In genomic region chr1:181347495-181348390, GRCh38 we compare ENCODE assay signal across 16 cellular contexts.
DNase-seq lines count a peak whose midpoint lies in the region; ATAC-seq and TF ChIP-seq lines count a peak whose summit lies in the region.
"Had no signal": no experiment of that assay in that cellular context is flagged by ENCODE, and none has a peak within 500 bp of the region (broad histone marks: within the 10 kb centered on the region; RNA-seq: fewer than 3 reads in every experiment).

No MANE protein-coding gene starts in this region.

- no peaks in the 10 kb centered on the region for H3K27me3 Mint-ChIP-seq in stimulated activated naive CD8-positive, alpha-beta T cell treated with anti-CD3 and anti-CD28 coated beads, Interleukin-15, amount 100 ng/mL, for 72 hours

- no peak overlapping the region for H3K4me3 Mint-ChIP-seq in stimulated activated naive CD8-positive, alpha-beta T cell treated with anti-CD3 and anti-CD28 coated beads, Interleukin-15, amount 100 ng/mL, for 72 hours
- H3K4me3 Mint-ChIP-seq: CD14-positive monocyte had no signal

- 59% methylated on average over 10 of the region's 14 CpGs for WGBS in right lobe of liver (ENCODE audit: insufficient coverage, low coverage, low lambda C conversion rate, missing lambda C conversion rate)
- WGBS in prostate gland, result 85% methylated on average over 14 of the region's 14 CpGs

- no peak overlapping the region for H3K27ac ChIP-seq in right lobe of liver
- no peak overlapping the region for H3K27ac ChIP-seq in prostate gland
- H3K27ac ChIP-seq: A549 had no signal

- no peaks in the 10 kb centered on the region for H3K9me3 ChIP-seq in right lobe of liver
- H3K9me3 ChIP-seq in prostate gland, result no peaks in the 10 kb centered on the region
- H3K9me3 ChIP-seq: A549, HAP-1 had no signal

- intact Hi-C loops in right lobe of liver (cut with DNase I), result no loop called here
- intact Hi-C loops in prostate gland (cut with DNase I), result no loop called here

- H3K27me3 ChIP-seq in right lobe of liver, result no peaks in the 10 kb centered on the region
- H3K27me3 ChIP-seq in prostate gland (replicated peaks; ENCODE audit: insufficient read depth), result no peaks in the 10 kb centered on the region

- ATAC-seq in stimulated activated naive CD8-positive, alpha-beta T cell treated with anti-CD3 and anti-CD28 coated beads, Interleukin-15, Interleukin-2, amounts not matched to agents 100 U/mL and 50 U/mL, for 24 hours, result peak; percentile 37
- no peak for ATAC-seq in stimulated activated naive CD8-positive, alpha-beta T cell treated with anti-CD3 and anti-CD28 coated beads, Interleukin-15, amount 100 ng/mL, for 72 hours
- ATAC-seq in right lobe of liver, result no peak
- ATAC-seq: A549, Panc1 had no signal

- DNase-seq in activated CD8-positive, alpha-beta memory T cell treated with anti-CD3 and anti-CD28 coated beads, Interleukin-2, amount 50 U/mL, for 48 hours, result peak; percentile 46
- no peak for DNase-seq in activated CD8-positive, alpha-beta memory T cell treated with anti-CD3 and anti-CD28 coated beads, Interleukin-2, amount 50 U/mL, for 4 hours
- no peak for DNase-seq in stimulated activated naive CD8-positive, alpha-beta T cell treated with anti-CD3 and anti-CD28 coated beads, Interleukin-15, Interleukin-2, amounts not matched to agents 100 U/mL and 50 U/mL, for 24 hours
- DNase-seq in stimulated activated naive CD8-positive, alpha-beta T cell treated with anti-CD3 and anti-CD28 coated beads, Interleukin-15, amount 100 ng/mL, for 72 hours, result no peak
- DNase-seq in midbrain (lab: John Stamatoyannopoulos, UW) (peak; percentile 2), right lobe of liver (no peak), prostate gland (ENCODE audit: low spot score) (no peak)
- DNase-seq: DMS 273 treated with DMSO at 0.1 percent for 48 hours, NCI-H1048, NCI-H1436 treated with DMSO at 0.1 percent for 48 hours, NCI-H2081 treated with DMSO at 0.1 percent for 48 hours, NCI-H510A treated with DMSO at 0.1 percent for 48 hours had no signal

- no peaks in the 10 kb centered on the region for H3K9me3 Mint-ChIP-seq in stimulated activated naive CD8-positive, alpha-beta T cell treated with anti-CD3 and anti-CD28 coated beads, Interleukin-15, amount 100 ng/mL, for 72 hours

- TF ChIP-seq POLR2A in right lobe of liver (IDR thresholded peaks at IDR 0.05) (no peak), prostate gland (IDR thresholded peaks at IDR 0.05) (no peak)

- H3K36me3 ChIP-seq in right lobe of liver, result no peaks in the 10 kb centered on the region
- no peaks in the 10 kb centered on the region for H3K36me3 ChIP-seq in prostate gland
- H3K36me3 ChIP-seq: HAP-1 had no signal

- no peaks in the 10 kb centered on the region for H3K4me1 ChIP-seq in right lobe of liver
- no peaks in the 10 kb centered on the region for H3K4me1 ChIP-seq in prostate gland (replicated peaks)
- H3K4me1 ChIP-seq: A549, HAP-1 had no signal

- no peak for TF ChIP-seq CTCF in right lobe of liver (IDR thresholded peaks at IDR 0.05)
- TF ChIP-seq CTCF in prostate gland (IDR thresholded peaks at IDR 0.05), result no peak

- H3K27ac Mint-ChIP-seq in stimulated activated naive CD8-positive, alpha-beta T cell treated with anti-CD3 and anti-CD28 coated beads, Interleukin-15, amount 100 ng/mL, for 72 hours, result no peak overlapping the region

- H3K4me3 ChIP-seq in right lobe of liver, result no peak overlapping the region
- no peak overlapping the region for H3K4me3 ChIP-seq in prostate gland
- H3K4me3 ChIP-seq: A549, HAP-1 had no signal

- H3K4me1 Mint-ChIP-seq in stimulated activated naive CD8-positive, alpha-beta T cell treated with anti-CD3 and anti-CD28 coated beads, Interleukin-15, amount 100 ng/mL, for 72 hours, result peaks cover 17% of the 10 kb centered on the region
- H3K4me1 Mint-ChIP-seq: CD14-positive monocyte had no signal

Comparison
In these comparisons a context has a peak if more than half of its experiments do, and no peak if none do; other contexts are left out.
1. DNase-seq: peak in activated CD8-positive, alpha-beta memory T cell treated with anti-CD3 and anti-CD28 coated beads, Interleukin-2, amount 50 U/mL, for 48 hours (single experiment) and midbrain (single experiment); none in activated CD8-positive, alpha-beta memory T cell treated with anti-CD3 and anti-CD28 coated beads, Interleukin-2, amount 50 U/mL, for 4 hours (single experiment), stimulated activated naive CD8-positive, alpha-beta T cell treated with anti-CD3 and anti-CD28 coated beads, Interleukin-15, Interleukin-2, amounts not matched to agents 100 U/mL and 50 U/mL, for 24 hours (single experiment), stimulated activated naive CD8-positive, alpha-beta T cell treated with anti-CD3 and anti-CD28 coated beads, Interleukin-15, amount 100 ng/mL, for 72 hours (0 of 2), right lobe of liver (0 of 3) and prostate gland (single experiment).